In the genomic region with DNA sequence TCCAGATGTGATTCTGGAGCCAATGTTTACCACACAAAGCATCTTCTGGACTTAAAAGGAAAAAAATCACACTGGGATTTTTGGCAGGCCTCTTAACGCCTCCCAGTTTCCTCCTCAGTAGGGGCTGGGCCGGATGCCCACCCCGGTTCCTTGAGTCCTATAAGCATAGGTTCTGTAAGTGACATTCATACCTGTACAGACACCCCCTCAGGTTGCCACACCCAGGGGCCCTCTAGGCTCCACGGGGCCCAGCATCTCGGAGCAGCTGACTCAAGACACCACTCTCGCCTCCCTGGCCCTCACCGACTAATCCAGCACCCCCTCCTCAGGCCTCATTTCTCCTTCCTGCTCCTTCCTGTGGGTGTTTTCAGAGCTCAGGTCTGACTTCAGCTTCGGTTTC, we compare ENCODE assay signal across 18 cellular contexts.
DNase-seq lines count a peak whose midpoint lies in the region; ATAC-seq and TF ChIP-seq lines count a peak whose summit lies in the region.
"Had no signal": no experiment of that assay in that cellular context is flagged by ENCODE, and none has a peak within 500 bp of the region (broad histone marks: within the 10 kb centered on the region; RNA-seq: fewer than 3 reads in every experiment).

No MANE protein-coding gene starts in this region.

- no peak for TF ChIP-seq CTCF in right atrium auricular region (IDR thresholded peaks at IDR 0.05)
- TF ChIP-seq CTCF in type B pancreatic cell (conservative IDR thresholded peaks at IDR 0.05): no peak

- no peaks in the 10 kb centered on the region for H3K9me3 Mint-ChIP-seq in activated CD4-positive, alpha-beta T cell treated with anti-CD3 and anti-CD28 coated beads for 36 hours (ENCODE audit: low read depth)
- H3K9me3 Mint-ChIP-seq in type B pancreatic cell: no peaks in the 10 kb centered on the region
- H3K9me3 Mint-ChIP-seq: CD4-positive, alpha-beta T cell had no signal

- intact Hi-C loops in activated CD4-positive, alpha-beta T cell treated with anti-CD3 and anti-CD28 coated beads for 36 hours (cut with DNase I, micrococcal nuclease): no loop called here
- intact Hi-C loops in cardiac septum (cut with DNase I): no loop called here

- peaks cover 5% of the 10 kb centered on the region for H3K4me1 Mint-ChIP-seq in activated CD4-positive, alpha-beta T cell treated with anti-CD3 and anti-CD28 coated beads for 36 hours
- peaks cover 19% of the 10 kb centered on the region for H3K4me1 Mint-ChIP-seq in type B pancreatic cell (ENCODE audit: unreplicated experiment)

- no peaks in the 10 kb centered on the region for H3K4me1 ChIP-seq in right atrium auricular region

- no peaks in the 10 kb centered on the region for H3K27me3 ChIP-seq in right atrium auricular region

- no peaks in the 10 kb centered on the region for H3K9me3 ChIP-seq in right atrium auricular region
- H3K9me3 ChIP-seq: HAP-1 had no signal

- CTCF ChIA-PET in activated CD4-positive, alpha-beta T cell treated with anti-CD3 and anti-CD28 coated beads for 36 hours (lab: Charles Lee): no interaction called here

- H3K27me3 Mint-ChIP-seq in activated CD4-positive, alpha-beta T cell treated with anti-CD3 and anti-CD28 coated beads for 36 hours: peaks cover 4% of the 10 kb centered on the region
- peaks cover 5% of the 10 kb centered on the region for H3K27me3 Mint-ChIP-seq in type B pancreatic cell

- no peaks in the 10 kb centered on the region for H3K36me3 Mint-ChIP-seq in activated CD4-positive, alpha-beta T cell treated with anti-CD3 and anti-CD28 coated beads for 36 hours (ENCODE audit: low read depth)
- no peaks in the 10 kb centered on the region for H3K36me3 Mint-ChIP-seq in type B pancreatic cell

- H3K4me3 Mint-ChIP-seq in activated CD4-positive, alpha-beta T cell treated with anti-CD3 and anti-CD28 coated beads for 36 hours: no peak overlapping the region
- H3K4me3 Mint-ChIP-seq in type B pancreatic cell: no peak overlapping the region
- H3K4me3 Mint-ChIP-seq: B cell; CD4-positive, alpha-beta T cell had no signal

- POLR2A ChIA-PET in activated CD4-positive, alpha-beta T cell treated with anti-CD3 and anti-CD28 coated beads for 36 hours (lab: Charles Lee): no interaction called here

- H3K4me3 ChIP-seq in right atrium auricular region: no peak overlapping the region
- H3K4me3 ChIP-seq: HAP-1 had no signal

- peak; percentile 43 for DNase-seq in activated CD4-positive, alpha-beta T cell treated with anti-CD3 and anti-CD28 coated beads for 36 hours
- no peak for DNase-seq in activated CD4-positive, alpha-beta T cell treated with anti-CD3 and anti-CD28 coated beads, Interleukin-2, amount 50 U/mL, for 1 hour
- DNase-seq in cardiac septum (ENCODE audit: low spot score) (peak; percentile 49), right atrium auricular region (ENCODE audit: low spot score) (no peak), mesenteric fat pad (ENCODE audit: low spot score) (peak; percentile 82), type B pancreatic cell (ENCODE audit: extremely low spot score, unreplicated experiment) (peak; percentile 43)
- DNase-seq: CD4-positive, alpha-beta T cell; KG1; NCI-H1436; NCI-H2029; NCI-H446 treated with DMSO at 0.1 percent for 48 hours; NK-92 treated with Interleukin-12 subunit alpha and Interleukin-12 subunit beta, amount 100 ng/mL, for 24 hours had no signal

- H3K27ac ChIP-seq in right atrium auricular region: no peak overlapping the region
- H3K27ac ChIP-seq: 22Rv1 had no signal

- no peak overlapping the region for H3K27ac Mint-ChIP-seq in activated CD4-positive, alpha-beta T cell treated with anti-CD3 and anti-CD28 coated beads for 36 hours
- no peak overlapping the region for H3K27ac Mint-ChIP-seq in type B pancreatic cell
- H3K27ac Mint-ChIP-seq: B cell; CD4-positive, alpha-beta T cell had no signal

- H3K36me3 ChIP-seq in right atrium auricular region: no peaks in the 10 kb centered on the region
- H3K36me3 ChIP-seq: HAP-1 had no signal

- ATAC-seq in activated CD4-positive, alpha-beta T cell treated with anti-CD3 and anti-CD28 coated beads for 36 hours: peak; percentile 78
- ATAC-seq in GM21576 (IDR thresholded peaks at IDR 0.05; ENCODE audit: unreplicated experiment) (no peak), HG03571 (IDR thresholded peaks at IDR 0.05; ENCODE audit: unreplicated experiment) (no peak)
- ATAC-seq: HepG2 had no signal

Comparison
In these comparisons a context has a peak if more than half of its experiments do, and no peak if none do; other contexts are left out.
1. DNase-seq: peak in activated CD4-positive, alpha-beta T cell treated with anti-CD3 and anti-CD28 coated beads for 36 hours (single experiment), cardiac septum (single experiment), mesenteric fat pad (single experiment) and type B pancreatic cell (single experiment); none in activated CD4-positive, alpha-beta T cell treated with anti-CD3 and anti-CD28 coated beads, Interleukin-2, amount 50 U/mL, for 1 hour (single experiment) and right atrium auricular region (single experiment).